In the genomic region with DNA sequence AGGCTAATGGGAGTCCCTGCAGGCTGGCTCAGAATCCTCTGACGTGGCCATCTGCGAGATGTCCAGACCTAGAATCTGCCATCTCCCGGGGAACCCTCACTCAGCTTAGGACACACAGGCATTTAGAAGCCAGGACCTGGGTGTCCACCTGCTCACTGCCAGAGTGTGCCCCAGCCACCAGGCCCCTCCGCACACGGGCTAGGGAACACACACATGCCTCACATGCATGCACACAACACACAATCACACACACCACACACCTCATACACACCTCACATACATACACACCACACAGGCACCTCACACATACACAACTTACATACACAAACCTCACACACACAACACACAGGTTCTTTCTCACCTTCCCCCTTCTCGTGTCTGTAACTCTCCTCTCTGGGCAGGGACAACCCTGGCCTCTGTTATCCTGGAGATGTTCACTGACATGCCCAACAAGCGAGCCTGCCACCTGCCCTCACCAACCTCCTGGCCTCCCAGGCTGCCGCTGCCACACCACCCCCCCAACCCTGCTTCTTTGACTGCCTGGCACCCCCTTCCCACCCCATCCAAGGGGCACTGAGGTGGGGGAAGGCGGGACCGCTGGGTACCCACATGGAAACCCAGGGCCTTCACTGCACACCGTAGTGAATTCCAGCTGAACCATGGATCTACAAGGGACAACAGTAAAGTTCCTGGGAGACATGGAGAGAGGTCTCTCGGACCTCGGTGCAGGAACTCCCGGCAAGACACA, we compare ENCODE assay signal across 24 cellular contexts. TPM values are rescaled to one million over a fixed set of nuclear protein-coding genes. Genes with fewer than 3 reads are reported as not detected.
DNase-seq lines count a peak whose midpoint lies in the region; FAIRE-seq and TF ChIP-seq lines count a peak whose summit lies in the region.
"Had no signal": no experiment of that assay in that cellular context is flagged by ENCODE, and none has a peak within 500 bp of the region (broad histone marks: within the 10 kb centered on the region; RNA-seq: fewer than 3 reads in every experiment).

No MANE protein-coding gene starts in this region.

- no peak overlapping the region for H2BK15ac ChIP-seq in neuronal stem cell (ENCODE audit: low read length)

- DNase-seq in CD14-positive monocyte (ENCODE audit: low spot score) (peak; percentile 20), GM12891 (ENCODE audit: insufficient read length, low spot score) (peak; percentile 10), cerebellum (ENCODE audit: low spot score) (peak; percentile 29), neuronal stem cell (ENCODE audit: low spot score) (no peak), erythroblast (lab: John Stamatoyannopoulos, UW) (no peak), inferior parietal cortex (ENCODE audit: extremely low spot score) (no peak), hippocampal formation (lab: John Stamatoyannopoulos, UW) (no peak)
- DNase-seq: activated CD4-positive, alpha-beta T cell treated with anti-CD3 and anti-CD28 coated beads, Interleukin-2, amount 10 ng/mL, durations not matched to agents 7 days and 5 days; activated gamma-delta T cell; amniotic stem cell; C1 segment of cervical spinal cord; NCI-H1417 treated with DMSO at 0.1 percent for 48 hours; NCI-H446 treated with DMSO at 0.1 percent for 48 hours; OCI-M1; substantia nigra; uterus had no signal

- no peaks in the 10 kb centered on the region for H3K36me3 Mint-ChIP-seq in CD14-positive monocyte

- no peak overlapping the region for H3K4me2 ChIP-seq in neuronal stem cell (ENCODE audit: insufficient read depth, low read length, poor library complexity, severe bottlenecking)

- H3K27ac Mint-ChIP-seq in CD14-positive monocyte: no peak overlapping the region
- H3K27ac Mint-ChIP-seq: activated CD4-positive, alpha-beta T cell treated with anti-CD3 and anti-CD28 coated beads, Interleukin-2, amount 10 ng/mL, durations not matched to agents 7 days and 5 days had no signal

- H2BK120ac ChIP-seq in neuronal stem cell (ENCODE audit: low read depth, low read length): no peak overlapping the region

- FAIRE-seq in GM12891 (lab: Jason Lieb, UNC): no peak

- H3K79me1 ChIP-seq in neuronal stem cell (ENCODE audit: low read depth, low read length): peaks cover 8% of the 10 kb centered on the region

- peak overlapping the region; percentile 38 for H4K91ac ChIP-seq in neuronal stem cell (ENCODE audit: low read depth, low read length, poor library complexity)

- H3K9ac ChIP-seq in neuronal stem cell (ENCODE audit: low read depth, low read length, poor library complexity): no peak overlapping the region

- H3K4me1 ChIP-seq in neuronal stem cell (ENCODE audit: control insufficient read depth in 2 of 2, insufficient read depth in 1 of 2, low read depth in 1 of 2, low read length in 2 of 2): peaks cover 0 to 3% of the 10 kb centered on the region in 2 donors
- H3K4me1 ChIP-seq: breast epithelium, gastroesophageal sphincter, uterus had no signal

- no peak overlapping the region for H3K4me3 Mint-ChIP-seq in CD14-positive monocyte
- H3K4me3 Mint-ChIP-seq: activated CD4-positive, alpha-beta T cell treated with anti-CD3 and anti-CD28 coated beads, Interleukin-2, amount 10 ng/mL, durations not matched to agents 7 days and 5 days had no signal

- H4K8ac ChIP-seq in neuronal stem cell (ENCODE audit: low read depth, low read length): no peak overlapping the region

- H3K4ac ChIP-seq in neuronal stem cell (ENCODE audit: low read length): no peak overlapping the region

- H3K4me1 Mint-ChIP-seq in CD14-positive monocyte: no peaks in the 10 kb centered on the region
- H3K4me1 Mint-ChIP-seq: activated CD4-positive, alpha-beta T cell treated with anti-CD3 and anti-CD28 coated beads, Interleukin-2, amount 10 ng/mL, durations not matched to agents 7 days and 5 days had no signal

- no peak for TF ChIP-seq POLR2A in GM12891 (IDR thresholded peaks at IDR 0.05; ENCODE audit: low read depth, low read length)
- TF ChIP-seq POLR2A in erythroblast (IDR thresholded peaks at IDR 0.05; ENCODE audit: low read length): no peak

- intact Hi-C loops in CD14-positive monocyte (cut with micrococcal nuclease): no loop called here

- WGBS in neuronal stem cell (ENCODE audit: extremely low coverage in 2 of 2, insufficient read length in 2 of 2, insufficient replicate concordance in 1 of 2), 2 donors: 100% methylated on average over 1 of the region's 14 CpGs; no CpG with 5 or more reads in 1 of the 2 donors

- no peak overlapping the region for H2AK5ac ChIP-seq in neuronal stem cell (ENCODE audit: low read depth, low read length)

- no peaks in the 10 kb centered on the region for H3K9me3 ChIP-seq in neuronal stem cell (replicated peaks in 1 of 2; ENCODE audit: control insufficient read depth in 2 of 2, insufficient read depth in 1 of 2, low read depth in 1 of 2, low read length in 2 of 2)
- H3K9me3 ChIP-seq: breast epithelium, gastroesophageal sphincter, neutrophil, uterus had no signal

- H2BK5ac ChIP-seq in neuronal stem cell (ENCODE audit: low read length): no peak overlapping the region

- TF ChIP-seq CTCF in CD14-positive monocyte (IDR thresholded peaks at IDR 0.05): no peak

- peak overlapping the region in 1 of 2 donors; percentile 64 for H3K4me3 ChIP-seq in neuronal stem cell (ENCODE audit: low read length in 2 of 2)
- H3K4me3 ChIP-seq: breast epithelium, coronary artery, gastroesophageal sphincter, lung, uterus had no signal

- H3K27me3 Mint-ChIP-seq in CD14-positive monocyte (ENCODE audit: low read depth in 3 of 3): peaks cover 0 to 2% (median 1%) of the 10 kb centered on the region in 3 donors
- H3K27me3 Mint-ChIP-seq: activated CD4-positive, alpha-beta T cell treated with anti-CD3 and anti-CD28 coated beads, Interleukin-2, amount 10 ng/mL, durations not matched to agents 7 days and 5 days had no signal

- H3K9me3 Mint-ChIP-seq in CD14-positive monocyte: no peaks in the 10 kb centered on the region
- H3K9me3 Mint-ChIP-seq: activated CD4-positive, alpha-beta T cell treated with anti-CD3 and anti-CD28 coated beads, Interleukin-2, amount 10 ng/mL, durations not matched to agents 7 days and 5 days had no signal

- H2BK12ac ChIP-seq in neuronal stem cell (ENCODE audit: low read length): no peak overlapping the region

- H2AFZ ChIP-seq in neuronal stem cell (ENCODE audit: low read length): no peak overlapping the region

- H3K14ac ChIP-seq in neuronal stem cell (ENCODE audit: low read length): no peak overlapping the region

- H3K27ac ChIP-seq in neuronal stem cell (replicated peaks; ENCODE audit: low read length): no peak overlapping the region
- H3K27ac ChIP-seq: breast epithelium, coronary artery, gastroesophageal sphincter, neutrophil, uterus, VCaP had no signal

- H3K36me3 ChIP-seq in neuronal stem cell (replicated peaks in 1 of 2; ENCODE audit: control insufficient read depth in 2 of 2, insufficient read depth in 2 of 2, low read length in 2 of 2): peaks cover 0 to 4% of the 10 kb centered on the region in 2 donors
- H3K36me3 ChIP-seq: breast epithelium, neutrophil, uterus had no signal

- no peak overlapping the region for H3K18ac ChIP-seq in neuronal stem cell (ENCODE audit: low read length)

- no peaks in the 10 kb centered on the region for H3K27me3 ChIP-seq in neuronal stem cell (ENCODE audit: control insufficient read depth in 3 of 3, insufficient read depth in 3 of 3, low read depth in 1 of 3, low read length in 3 of 3)
- H3K27me3 ChIP-seq: breast epithelium, gastroesophageal sphincter, neutrophil, uterus had no signal

- peak overlapping the region; percentile 45 for H3K23ac ChIP-seq in neuronal stem cell (ENCODE audit: low read depth, low read length, poor library complexity)

TF ChIP-seq in GM12891, 5 proteins besides CTCF, POLR2A, EP300 and RAD21:
- no peak for TF ChIP-seq POLR2AphosphoS5 (IDR thresholded peaks at IDR 0.05; ENCODE audit: low read depth, low read length)
- TF ChIP-seq PAX5 (IDR thresholded peaks at IDR 0.05; ENCODE audit: insufficient read depth, low read length, severe bottlenecking): no peak
- TF ChIP-seq POU2F2 (IDR thresholded peaks at IDR 0.05; ENCODE audit: low read depth, low read length): no peak
- no peak for TF ChIP-seq SPI1 (IDR thresholded peaks at IDR 0.05; ENCODE audit: low read depth, low read length)
- no peak for TF ChIP-seq TAF1 (IDR thresholded peaks at IDR 0.05; ENCODE audit: low read depth, low read length)

RNA-seq across cellular contexts. Expression of gene GNB1L, which starts 38.1 kb away (rescaled TPM):
- polyA plus RNA-seq in CD14-positive monocyte: 1 to 10 TPM; 4.8 to 6.0 TPM
- 3.5 TPM for polyA plus RNA-seq in GM12891 (2012; ENCODE audit: low read depth, missing spikeins)
- 4.9 TPM for total RNA-seq in cerebellum
- 7.9 TPM for polyA plus RNA-seq in neuronal stem cell (2013, experiment 1 of 2)
- polyA plus RNA-seq in neuronal stem cell (2013, experiment 2 of 2): 8.3 TPM

RNA-seq across cellular contexts. Expression of gene RTL10, which starts 38.1 kb away (rescaled TPM):
- 1 to 10 TPM; 1.4 to 1.5 TPM for polyA plus RNA-seq in CD14-positive monocyte
- 5.7 TPM for polyA plus RNA-seq in GM12891 (2012; ENCODE audit: low read depth, missing spikeins)
- total RNA-seq in cerebellum: 17.5 TPM
- 9.7 TPM for polyA plus RNA-seq in neuronal stem cell (2013, experiment 1 of 2)
- polyA plus RNA-seq in neuronal stem cell (2013, experiment 2 of 2): 10.2 TPM

RNA-seq across cellular contexts. Expression of gene TBX1, which starts 56.0 kb away (rescaled TPM):
- polyA plus RNA-seq in CD14-positive monocyte: not detected
- polyA plus RNA-seq in GM12891 (2012; ENCODE audit: low read depth, missing spikeins): not detected
- 0.64 TPM for total RNA-seq in cerebellum
- polyA plus RNA-seq in neuronal stem cell (2013, experiment 1 of 2): 0.31 TPM
- polyA plus RNA-seq in neuronal stem cell (2013, experiment 2 of 2): 0.26 TPM
- total RNA-seq: activated CD4-positive, alpha-beta T cell treated with anti-CD3 and anti-CD28 coated beads, Interleukin-2, amount 10 ng/mL, durations not matched to agents 7 days and 5 days; kidney epithelial cell had no signal
- polyA plus RNA-seq: AG04450 had no signal

Comparison
In these comparisons a context has a peak if more than half of its experiments do, and no peak if none do; other contexts are left out.
1. DNase-seq: peak in CD14-positive monocyte (single experiment), GM12891 (single experiment) and cerebellum (single experiment); none in neuronal stem cell (single experiment), erythroblast (0 of 2), inferior parietal cortex (single experiment) and hippocampal formation (0 of 2).